Comparison of ENCODE assay signal across 9 cellular contexts in the genomic region with DNA sequence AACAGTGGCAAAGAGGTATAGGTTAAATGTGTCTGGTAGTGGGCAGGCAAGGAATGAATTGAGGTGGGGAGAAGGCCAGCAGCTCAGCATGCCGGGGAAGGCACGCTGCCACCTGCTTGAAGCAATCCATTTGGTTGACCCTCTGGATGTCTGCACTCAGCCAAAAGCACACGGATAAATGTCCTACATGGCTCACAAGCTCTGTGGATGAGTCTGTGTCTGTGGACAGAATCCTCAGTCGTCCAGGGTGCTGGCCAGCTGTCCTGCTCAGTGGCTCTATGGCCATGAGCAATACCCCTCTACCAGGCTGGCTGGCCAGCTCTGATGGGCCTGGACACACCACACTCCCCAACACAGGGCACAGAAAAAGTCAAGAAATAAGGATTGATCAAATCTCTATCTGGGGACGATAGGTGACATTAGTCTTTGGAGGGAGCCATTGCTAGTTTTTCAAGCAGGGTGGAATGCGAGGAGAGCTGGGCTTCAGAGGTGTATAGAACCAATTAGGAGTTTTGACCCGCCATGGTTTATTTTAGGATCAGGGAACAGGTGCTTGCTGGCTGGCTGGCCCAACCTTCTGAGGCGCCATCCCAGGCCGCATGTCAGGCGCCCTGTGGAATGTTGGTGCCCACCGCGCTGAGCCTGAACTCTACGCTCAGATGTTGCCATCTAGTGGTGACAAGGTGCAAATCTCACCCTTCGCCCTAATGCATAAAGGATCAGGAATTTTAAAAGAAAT.
A peak's percentile ranks its signal among the peaks of the same experiment; 100 is the strongest.
DNase-seq lines count a peak whose midpoint lies in the region; ATAC-seq and TF ChIP-seq lines count a peak whose summit lies in the region.
"Had no signal": no experiment of that assay in that cellular context is flagged by ENCODE, and none has a peak within 500 bp of the region (broad histone marks: within the 10 kb centered on the region; RNA-seq: fewer than 3 reads in every experiment).

No MANE protein-coding gene starts in this region.

- peak; percentile 85 for ATAC-seq in gastroesophageal sphincter

- H3K4me3 ChIP-seq in HAP-1 (no peak overlapping the region), gastroesophageal sphincter (no peak overlapping the region), parathyroid adenoma (ENCODE audit: low read depth, low read length) (no peak overlapping the region)

- no peaks in the 10 kb centered on the region for H3K36me3 Mint-ChIP-seq in activated CD4-positive, alpha-beta T cell treated with anti-CD3 and anti-CD28 coated beads, Interleukin-2, amount 10 ng/mL, durations not matched to agents 7 days and 5 days (ENCODE audit: low read depth)
- H3K36me3 Mint-ChIP-seq: naive thymus-derived CD8-positive, alpha-beta T cell had no signal

- no peaks in the 10 kb centered on the region for H3K27me3 ChIP-seq in HAP-1 (ENCODE audit: low read depth)
- no peaks in the 10 kb centered on the region for H3K27me3 ChIP-seq in gastroesophageal sphincter
- no peaks in the 10 kb centered on the region for H3K27me3 ChIP-seq in parathyroid adenoma (ENCODE audit: control insufficient read depth, insufficient read depth, low read length)

- no peaks in the 10 kb centered on the region for H3K9me3 Mint-ChIP-seq in activated CD4-positive, alpha-beta T cell treated with anti-CD3 and anti-CD28 coated beads, Interleukin-2, amount 10 ng/mL, durations not matched to agents 7 days and 5 days
- H3K9me3 Mint-ChIP-seq: naive thymus-derived CD8-positive, alpha-beta T cell had no signal

- peak overlapping the region; percentile 40 for H2AFZ ChIP-seq in parathyroid adenoma

- no peaks in the 10 kb centered on the region for H3K9me3 ChIP-seq in HAP-1
- H3K9me3 ChIP-seq in gastroesophageal sphincter = no peaks in the 10 kb centered on the region
- no peaks in the 10 kb centered on the region for H3K9me3 ChIP-seq in parathyroid adenoma (ENCODE audit: control insufficient read depth, low read length)

- POLR2A ChIA-PET in activated CD4-positive, alpha-beta T cell treated with anti-CD3 and anti-CD28 coated beads, Interleukin-2, amount 10 ng/mL, durations not matched to agents 7 days and 5 days (lab: Charles Lee) = no interaction called here

- in situ Hi-C loops in HAP-1 (cut with MboI; ENCODE audit: low sequenced_read_pairs) = loop anchor here (5.0 kb wide), 1 partner anchor 1166 kb away; a partner anchor contains a TSS

- CTCF ChIA-PET in activated CD4-positive, alpha-beta T cell treated with anti-CD3 and anti-CD28 coated beads, Interleukin-2, amount 10 ng/mL, durations not matched to agents 7 days and 5 days (lab: Charles Lee) = no interaction called here

- H3K4me3 Mint-ChIP-seq in activated CD4-positive, alpha-beta T cell treated with anti-CD3 and anti-CD28 coated beads, Interleukin-2, amount 10 ng/mL, durations not matched to agents 7 days and 5 days = no peak overlapping the region
- H3K4me3 Mint-ChIP-seq: naive thymus-derived CD8-positive, alpha-beta T cell had no signal

- H3K27ac ChIP-seq in gastroesophageal sphincter = no peak overlapping the region
- no peak overlapping the region for H3K27ac ChIP-seq in parathyroid adenoma

- 21 to 34% methylated on average over 6 to 9 of the region's 14 CpGs for WGBS in gastroesophageal sphincter (ENCODE audit: low coverage in 1 of 2), 2 donors

- no peak overlapping the region for H3K27ac Mint-ChIP-seq in activated CD4-positive, alpha-beta T cell treated with anti-CD3 and anti-CD28 coated beads, Interleukin-2, amount 10 ng/mL, durations not matched to agents 7 days and 5 days
- H3K27ac Mint-ChIP-seq: naive thymus-derived CD8-positive, alpha-beta T cell had no signal

- TF ChIP-seq CTCF in gastroesophageal sphincter (IDR thresholded peaks at IDR 0.05) = peak; percentile 86 to 91 (median 88)
- TF ChIP-seq CTCF in parathyroid adenoma (IDR thresholded peaks at IDR 0.05) = peak; percentile 76

- no peaks in the 10 kb centered on the region for H3K4me1 Mint-ChIP-seq in activated CD4-positive, alpha-beta T cell treated with anti-CD3 and anti-CD28 coated beads, Interleukin-2, amount 10 ng/mL, durations not matched to agents 7 days and 5 days
- H3K4me1 Mint-ChIP-seq: naive thymus-derived CD8-positive, alpha-beta T cell had no signal

- H3K36me3 ChIP-seq in HAP-1 (replicated peaks) = no peaks in the 10 kb centered on the region
- no peaks in the 10 kb centered on the region for H3K36me3 ChIP-seq in gastroesophageal sphincter
- H3K36me3 ChIP-seq in parathyroid adenoma (ENCODE audit: control insufficient read depth, insufficient read depth, low read length) = no peaks in the 10 kb centered on the region

- no peaks in the 10 kb centered on the region for H3K79me2 ChIP-seq in parathyroid adenoma

- peak overlapping the region; percentile 32 for H3K4me2 ChIP-seq in parathyroid adenoma (ENCODE audit: low read length)

- no peak for TF ChIP-seq EP300 in gastroesophageal sphincter (IDR thresholded peaks at IDR 0.05)

- DNase-seq in stimulated activated CD4-positive, alpha-beta T cell treated with anti-CD3 and anti-CD28 coated beads, Interleukin-2, amount 100 ng/mL, for 24 hours = peak; percentile 24 to 30
- no peak for DNase-seq in stimulated activated CD4-positive, alpha-beta T cell treated with anti-CD3 and anti-CD28 coated beads, Interleukin-4, amount 100 ng/mL, for 1 hour
- DNase-seq in HAP-1 (ENCODE audit: low spot score in 2 of 2) (peak; percentile 41 to 68), NCI-H1092 treated with DMSO at 0.1 percent for 48 hours (lab: John Stamatoyannopoulos, UW) (peak; percentile 22), GF-D8 (lab: John Stamatoyannopoulos, UW) (no peak)
- DNase-seq in activated CD4-positive, alpha-beta T cell treated with anti-CD3 and anti-CD28 coated beads, Interleukin-2, amount 10 ng/mL, durations not matched to agents 7 days and 5 days = peak; percentile 22

- H3K9ac ChIP-seq in parathyroid adenoma = no peak overlapping the region

- H3K4me1 ChIP-seq in HAP-1 (no peaks in the 10 kb centered on the region), gastroesophageal sphincter (peaks cover 0 to 13% (median 0%) of the 10 kb centered on the region in 3 donors), parathyroid adenoma (no peaks in the 10 kb centered on the region)

- no peaks in the 10 kb centered on the region for H3K27me3 Mint-ChIP-seq in activated CD4-positive, alpha-beta T cell treated with anti-CD3 and anti-CD28 coated beads, Interleukin-2, amount 10 ng/mL, durations not matched to agents 7 days and 5 days

- TF ChIP-seq POLR2A in gastroesophageal sphincter (IDR thresholded peaks at IDR 0.05) = no peak

Comparison
In these comparisons a context has a peak if more than half of its experiments do, and no peak if none do; other contexts are left out.
1. DNase-seq: peak in stimulated activated CD4-positive, alpha-beta T cell treated with anti-CD3 and anti-CD28 coated beads, Interleukin-2, amount 100 ng/mL, for 24 hours (2 of 2), HAP-1 (2 of 2), NCI-H1092 treated with DMSO at 0.1 percent for 48 hours (single experiment) and activated CD4-positive, alpha-beta T cell treated with anti-CD3 and anti-CD28 coated beads, Interleukin-2, amount 10 ng/mL, durations not matched to agents 7 days and 5 days (single experiment); none in stimulated activated CD4-positive, alpha-beta T cell treated with anti-CD3 and anti-CD28 coated beads, Interleukin-4, amount 100 ng/mL, for 1 hour (single experiment) and GF-D8 (single experiment).